8 cellular contexts compared by ENCODE assay signal in the genomic region with DNA sequence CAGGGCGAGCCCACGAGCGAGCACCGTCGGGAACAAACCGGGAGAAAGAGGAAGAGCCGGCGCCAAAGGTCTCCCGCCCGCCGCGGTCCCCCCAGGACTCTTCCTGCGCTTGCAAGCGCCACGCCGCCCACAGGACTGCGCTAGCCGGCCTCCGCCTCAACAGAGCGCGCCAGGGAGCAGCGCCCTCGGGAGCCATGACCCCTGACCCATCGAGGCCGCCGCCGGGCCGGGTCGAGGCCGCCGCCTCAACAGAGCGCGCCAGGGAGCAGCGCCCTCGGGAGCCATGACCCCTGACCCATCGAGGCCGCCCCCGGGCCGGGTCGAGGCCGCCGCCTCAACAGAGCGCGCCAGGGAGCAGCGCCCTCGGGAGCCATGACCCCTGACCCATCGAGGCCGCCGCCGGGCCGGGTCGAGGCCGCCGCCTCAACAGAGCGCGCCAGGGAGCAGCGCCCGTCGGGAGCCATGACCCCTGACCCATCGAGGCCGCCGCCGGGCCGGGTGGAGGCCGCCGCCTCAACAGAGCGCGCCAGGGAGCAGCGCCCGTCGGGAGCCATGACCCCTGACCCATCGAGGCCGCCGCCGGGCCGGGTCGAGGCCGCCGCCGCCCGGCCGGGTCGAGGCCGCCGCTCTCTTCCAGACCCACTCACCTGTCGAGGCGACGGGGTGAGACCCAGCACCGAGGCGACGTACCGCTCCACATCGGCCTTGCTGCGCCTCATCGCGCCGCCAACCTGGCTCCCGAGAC. TPM values are rescaled to one million over a fixed set of nuclear protein-coding genes. Genes with fewer than 3 reads are reported as not detected.
DNase-seq lines count a peak whose midpoint lies in the region; ATAC-seq, FAIRE-seq and TF ChIP-seq lines count a peak whose summit lies in the region.
"Not testable (repeated sequence)": the region's sequence is repeated elsewhere in the genome, so short reads cannot be mapped to it uniquely, and the experiment has no call there.

No MANE protein-coding gene starts in this region.

- not testable (repeated sequence) for H3K9me3 Mint-ChIP-seq in CD4-positive, CD25-positive, alpha-beta regulatory T cell; activated CD4-positive, alpha-beta memory T cell treated with anti-CD3 and anti-CD28 coated beads for 36 hours; naive thymus-derived CD4-positive, alpha-beta T cell

- H3K27ac ChIP-seq in CD4-positive, CD25-positive, alpha-beta regulatory T cell (ENCODE audit: insufficient read depth, low read length, poor library complexity, severe bottlenecking): peak overlapping the region; percentile 66
- peak overlapping the region; percentile 69 for H3K27ac ChIP-seq in naive thymus-derived CD4-positive, alpha-beta T cell (ENCODE audit: low read depth, low read length)

- not testable (repeated sequence) for H3K36me3 ChIP-seq in CD4-positive, CD25-positive, alpha-beta regulatory T cell (ENCODE audit: control insufficient read depth, insufficient read depth, low read length); bronchial epithelial cell (ENCODE audit: control insufficient read depth, insufficient read depth, low read length); naive thymus-derived CD4-positive, alpha-beta T cell (ENCODE audit: control insufficient read depth in 2 of 3, insufficient read depth in 3 of 3, low read length in 3 of 3)

- not testable (repeated sequence) for H3K9me3 ChIP-seq in CD4-positive, CD25-positive, alpha-beta regulatory T cell (ENCODE audit: control insufficient read depth in 2 of 2, low read length in 2 of 2); naive thymus-derived CD4-positive, alpha-beta T cell (ENCODE audit: control insufficient read depth in 2 of 3, low read length in 3 of 3)

- ATAC-seq in CD4-positive, CD25-positive, alpha-beta regulatory T cell (ENCODE audit: low read depth in 2 of 2): peak; percentile 48
- ATAC-seq in GM21423 (IDR thresholded peaks at IDR 0.05; ENCODE audit: unreplicated experiment) (peak; percentile 27), HG03342 (IDR thresholded peaks at IDR 0.05; ENCODE audit: unreplicated experiment) (peak; percentile 46), left cardiac atrium (peak; percentile 51 to 66)
- ATAC-seq in naive thymus-derived CD4-positive, alpha-beta T cell; stimulated activated naive CD8-positive, alpha-beta T cell treated with anti-CD3 and anti-CD28 coated beads, Interleukin-15, Interleukin-2, amounts not matched to agents 100 U/mL and 50 U/mL, for 24 hours: not testable (repeated sequence)

- H3K27me3 ChIP-seq in CD4-positive, CD25-positive, alpha-beta regulatory T cell (ENCODE audit: control insufficient read depth, insufficient read depth, low read length); bronchial epithelial cell (ENCODE audit: control insufficient read depth, insufficient read depth, low read length); naive thymus-derived CD4-positive, alpha-beta T cell (ENCODE audit: control insufficient read depth in 2 of 2, insufficient read depth in 2 of 2, low read length in 2 of 2): not testable (repeated sequence)

- peaks cover 10 to 22% (median 16%) of the 10 kb centered on the region in 4 donors for H3K4me1 Mint-ChIP-seq in CD4-positive, CD25-positive, alpha-beta regulatory T cell
- peaks cover 14% of the 10 kb centered on the region for H3K4me1 Mint-ChIP-seq in activated CD4-positive, alpha-beta memory T cell treated with anti-CD3 and anti-CD28 coated beads for 36 hours (ENCODE audit: low read depth)
- H3K4me1 Mint-ChIP-seq in naive thymus-derived CD4-positive, alpha-beta T cell: peaks cover 7 to 30% (median 22%) of the 10 kb centered on the region in 7 donors

- not testable (repeated sequence) for TF ChIP-seq CTCF in bronchial epithelial cell (IDR thresholded peaks at IDR 0.05; ENCODE audit: insufficient read depth, low read length, severe bottlenecking)

- peak overlapping the region; percentile 78 to 87 (median 82) for H3K4me3 Mint-ChIP-seq in CD4-positive, CD25-positive, alpha-beta regulatory T cell
- H3K4me3 Mint-ChIP-seq in activated CD4-positive, alpha-beta memory T cell treated with anti-CD3 and anti-CD28 coated beads for 36 hours: peak overlapping the region; percentile 83
- peak overlapping the region; percentile 69 to 89 (median 83) for H3K4me3 Mint-ChIP-seq in naive thymus-derived CD4-positive, alpha-beta T cell

- FAIRE-seq in bronchial epithelial cell (lab: Jason Lieb, UNC): not testable (repeated sequence)

- H3K27ac Mint-ChIP-seq in CD4-positive, CD25-positive, alpha-beta regulatory T cell: peak overlapping the region in 2 of 3 donors; percentile 75 to 89
- peak overlapping the region; percentile 76 for H3K27ac Mint-ChIP-seq in activated CD4-positive, alpha-beta memory T cell treated with anti-CD3 and anti-CD28 coated beads for 36 hours
- H3K27ac Mint-ChIP-seq in naive thymus-derived CD4-positive, alpha-beta T cell: peak overlapping the region in 8 of 9 donors; percentile 6 to 88 (median 72)

- intact Hi-C loops in activated CD4-positive, alpha-beta memory T cell treated with anti-CD3 and anti-CD28 coated beads for 36 hours (cut with micrococcal nuclease): loop anchor here (1.0 to 5.0 kb wide), 4 partner anchors 49 to 386 kb away; a partner anchor contains a TSS
- intact Hi-C loops in left cardiac atrium (cut with DNase I): loop anchor here in 1 of 2 donors (5.0 kb wide), 2 partner anchors 176 to 311 kb away; a partner anchor contains a TSS
- intact Hi-C loops in naive thymus-derived CD4-positive, alpha-beta T cell (cut with micrococcal nuclease): loop anchor here in 1 of 2 donors (2.0 to 5.0 kb wide), 2 partner anchors 49 to 174 kb away; a partner anchor contains a TSS

- H3K4me1 ChIP-seq in CD4-positive, CD25-positive, alpha-beta regulatory T cell (ENCODE audit: control insufficient read depth, insufficient read depth, low read length, poor library complexity, severe bottlenecking); naive thymus-derived CD4-positive, alpha-beta T cell (ENCODE audit: control insufficient read depth in 2 of 2, insufficient read depth in 2 of 2, low read length in 2 of 2): not testable (repeated sequence)

- not testable (repeated sequence) for H3K36me3 Mint-ChIP-seq in CD4-positive, CD25-positive, alpha-beta regulatory T cell; activated CD4-positive, alpha-beta memory T cell treated with anti-CD3 and anti-CD28 coated beads for 36 hours; naive thymus-derived CD4-positive, alpha-beta T cell

- CTCF ChIA-PET in activated CD4-positive, alpha-beta memory T cell treated with anti-CD3 and anti-CD28 coated beads for 36 hours (lab: Charles Lee): interaction anchor here (0.7 to 1.3 kb wide), 4 partner anchors 164 to 540 kb away, joined by 3 to 6 read pairs (median 4); no protein-coding TSS in a partner anchor
- CTCF ChIA-PET in naive thymus-derived CD4-positive, alpha-beta T cell (lab: Charles Lee): interaction anchor here (0.7 kb wide), 2 partner anchors 174 to 339 kb away, joined by 3 to 5 read pairs; no protein-coding TSS in a partner anchor

- peaks cover 14% of the 10 kb centered on the region for H3K27me3 Mint-ChIP-seq in CD4-positive, CD25-positive, alpha-beta regulatory T cell
- H3K27me3 Mint-ChIP-seq in activated CD4-positive, alpha-beta memory T cell treated with anti-CD3 and anti-CD28 coated beads for 36 hours; naive thymus-derived CD4-positive, alpha-beta T cell: not testable (repeated sequence)

- H3K4me3 ChIP-seq in CD4-positive, CD25-positive, alpha-beta regulatory T cell (ENCODE audit: low read depth, low read length): not testable (repeated sequence)
- peak overlapping the region; percentile 40 for H3K4me3 ChIP-seq in bronchial epithelial cell (ENCODE audit: low read depth, low read length)
- peak overlapping the region; percentile 20 for H3K4me3 ChIP-seq in naive thymus-derived CD4-positive, alpha-beta T cell (ENCODE audit: low read length)

- peak in 2 of 3 donors; percentile 34 to 53 for DNase-seq in CD4-positive, CD25-positive, alpha-beta regulatory T cell
- DNase-seq in activated CD4-positive, alpha-beta memory T cell treated with anti-CD3 and anti-CD28 coated beads for 36 hours: peak; percentile 61
- DNase-seq in bronchial epithelial cell (ENCODE audit: low read depth): not testable (repeated sequence)
- peak; percentile 69 for DNase-seq in left cardiac atrium
- peak in 6 of 9 donors; percentile 20 to 58 (median 46) for DNase-seq in naive thymus-derived CD4-positive, alpha-beta T cell
- peak; percentile 15 for DNase-seq in stimulated activated naive CD8-positive, alpha-beta T cell treated with anti-CD3 and anti-CD28 coated beads, Interleukin-15, Interleukin-2, amounts not matched to agents 100 U/mL and 50 U/mL, for 24 hours

- POLR2A ChIA-PET in activated CD4-positive, alpha-beta memory T cell treated with anti-CD3 and anti-CD28 coated beads for 36 hours (lab: Charles Lee): not testable (repeated sequence)
- POLR2A ChIA-PET in naive thymus-derived CD4-positive, alpha-beta T cell (lab: Charles Lee): interaction anchor here (1.0 kb wide), 1 partner anchor 310 kb away, joined by 3 read pairs; no protein-coding TSS in a partner anchor

RNA-seq across cellular contexts. Expression of a gene that starts 0.5 kb away (rescaled TPM):
- 48.1 TPM for total RNA-seq in CD4-positive, CD25-positive, alpha-beta regulatory T cell
- polyA plus RNA-seq in CD4-positive, CD25-positive, alpha-beta regulatory T cell: 1 to 10 TPM; 1.9 to 3.6 (median 2.3) TPM
- total RNA-seq in activated CD4-positive, alpha-beta memory T cell treated with anti-CD3 and anti-CD28 coated beads for 36 hours: 10 to 100 TPM; 14.7 to 16.0 TPM
- total RNA-seq in bronchial epithelial cell (6.1 and 13.4 TPM in 2 replicates), left cardiac atrium (10 to 100 TPM in 1 of 2 donors, 1 to 10 TPM in 1; 9.0 to 11.5 TPM)
- 10 to 100 TPM in 4 of 5 experiments, 1 to 10 TPM in 1; 8.5 to 50.6 (median 28.0) TPM for total RNA-seq in naive thymus-derived CD4-positive, alpha-beta T cell
- polyA plus RNA-seq in naive thymus-derived CD4-positive, alpha-beta T cell: 1 to 10 TPM; 3.6 to 5.7 TPM

RNA-seq across cellular contexts. Expression of a gene that starts 49.0 kb away (rescaled TPM):
- 32.5 TPM for total RNA-seq in CD4-positive, CD25-positive, alpha-beta regulatory T cell
- polyA plus RNA-seq in CD4-positive, CD25-positive, alpha-beta regulatory T cell: 1 to 10 TPM; 2.0 to 6.3 (median 5.0) TPM
- total RNA-seq in activated CD4-positive, alpha-beta memory T cell treated with anti-CD3 and anti-CD28 coated beads for 36 hours: 10 to 100 TPM; 36.7 to 39.0 TPM
- 23.2 and 26.6 TPM in 2 replicates for total RNA-seq in bronchial epithelial cell
- 10 to 100 TPM; 39.2 to 44.1 TPM for total RNA-seq in left cardiac atrium
- 10 to 100 TPM; 13.3 to 31.0 (median 14.8) TPM for total RNA-seq in naive thymus-derived CD4-positive, alpha-beta T cell
- 1 to 10 TPM; 1.1 to 1.3 TPM for polyA plus RNA-seq in naive thymus-derived CD4-positive, alpha-beta T cell
